ENCODE assay signal across 30 cellular contexts in the genomic region with DNA sequence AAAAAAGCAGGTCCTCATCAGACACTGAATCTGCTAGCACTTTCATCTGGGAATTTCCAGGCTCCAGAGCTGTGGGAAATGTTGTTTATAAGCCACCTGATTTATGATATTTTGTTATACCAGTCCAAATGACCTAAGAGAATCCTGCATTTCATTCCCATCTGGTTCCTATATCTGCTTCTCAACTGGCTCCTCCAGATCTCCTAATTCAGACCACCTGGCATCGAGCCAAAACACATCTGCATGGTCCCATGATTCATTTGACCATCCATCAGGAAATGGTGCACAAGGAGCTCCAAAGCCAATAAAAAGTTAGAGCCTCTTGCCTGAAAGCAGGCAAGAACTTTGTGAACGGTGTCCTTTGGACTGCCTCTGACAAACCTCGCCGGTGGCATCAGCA.
DNase-seq lines count a peak whose midpoint lies in the region; ATAC-seq, FAIRE-seq and TF ChIP-seq lines count a peak whose summit lies in the region.
"Had no signal": no experiment of that assay in that cellular context is flagged by ENCODE, and none has a peak within 500 bp of the region (broad histone marks: within the 10 kb centered on the region; RNA-seq: fewer than 3 reads in every experiment).

No MANE protein-coding gene starts in this region.

- FAIRE-seq in K562 (lab: Jason Lieb, UNC): no peak
- FAIRE-seq: GM18507, RCC 7860, small intestine had no signal

- CTCF ChIA-PET in K562 (lab: Yijun Ruan, JAX; ENCODE audit: low intra/inter-chr PET ratio): no interaction called here
- CTCF ChIA-PET in activated naive CD4-positive, alpha-beta T cell treated with anti-CD3 and anti-CD28 coated beads for 36 hours (lab: Charles Lee): interaction anchor here (1.0 to 2.0 kb wide), 2 partner anchors 20 to 133 kb away, joined by 4 read pairs; no protein-coding TSS in a partner anchor

- no peak for TF ChIP-seq EP300 in K562 (IDR thresholded peaks at IDR 0.05; ENCODE audit: low read length)

- no peak overlapping the region for H2AFZ ChIP-seq in K562 (ENCODE audit: low read depth, low read length)

- no peak for TF ChIP-seq RAD21 in K562 (CRISPR knock-in tag; conservative IDR thresholded peaks at IDR 0.05 in 1 of 2, IDR thresholded peaks at IDR 0.05 in 1 of 2)

- H3K27me3 Mint-ChIP-seq in activated naive CD4-positive, alpha-beta T cell treated with anti-CD3 and anti-CD28 coated beads for 36 hours (ENCODE audit: low read depth): peaks cover 21% of the 10 kb centered on the region

- BruUV-seq in K562 (replicated peaks; lab: Mats Ljungman, UMichigan): no TSS peak

- no peak overlapping the region for H3K27ac Mint-ChIP-seq in activated naive CD4-positive, alpha-beta T cell treated with anti-CD3 and anti-CD28 coated beads for 36 hours
- H3K27ac Mint-ChIP-seq: activated CD4-positive, alpha-beta T cell treated with anti-CD3 and anti-CD28 coated beads, Interleukin-2, amount 10 ng/mL, durations not matched to agents 7 days and 5 days; activated naive CD8-positive, alpha-beta T cell; activated T-helper 17 cell treated with anti-CD3 and anti-CD28 coated beads, Interleukin-2, amount 50 U/mL, for 72 hours; memory B cell; naive B cell had no signal

- no peaks in the 10 kb centered on the region for H3K36me3 ChIP-seq in K562 (ENCODE audit: control insufficient read depth, insufficient read depth, low read length)
- H3K36me3 ChIP-seq: HAP-1, heart left ventricle had no signal

- H3K4me1 Mint-ChIP-seq in activated naive CD4-positive, alpha-beta T cell treated with anti-CD3 and anti-CD28 coated beads for 36 hours (ENCODE audit: low read depth): peaks cover 2% of the 10 kb centered on the region
- H3K4me1 Mint-ChIP-seq: activated CD4-positive, alpha-beta T cell treated with anti-CD3 and anti-CD28 coated beads, Interleukin-2, amount 10 ng/mL, durations not matched to agents 7 days and 5 days; activated T-helper 17 cell treated with anti-CD3 and anti-CD28 coated beads, Interleukin-2, amount 50 U/mL, for 72 hours; memory B cell; naive B cell had no signal

- no peaks in the 10 kb centered on the region for H3K79me2 ChIP-seq in K562 (ENCODE audit: control insufficient read depth, insufficient read depth, low read length)

- H3K4me3 ChIP-seq in HFF-Myc (replicated peaks; ENCODE audit: low read depth, low read length) (no peak overlapping the region), K562 (no peak overlapping the region)
- H3K4me3 ChIP-seq: HAP-1, heart left ventricle had no signal

- WGBS in K562 (ENCODE audit: insufficient coverage, low coverage, missing lambda C conversion rate): 0% methylated on average over 4 of the region's 4 CpGs

- no peak overlapping the region for H3K4me2 ChIP-seq in K562 (ENCODE audit: insufficient read depth, low read length)

- no peak for TF ChIP-seq CTCF in HFF-Myc (IDR thresholded peaks at IDR 0.05; ENCODE audit: low read depth, low read length, missing control alignments)
- no peak for TF ChIP-seq CTCF in K562 (IDR thresholded peaks at IDR 0.05 in 2 of 3, conservative IDR thresholded peaks at IDR 0.05 in 1 of 3; ENCODE audit: insufficient read depth in 2 of 3, low read depth in 1 of 3, low read length in 3 of 3)

- ATAC-seq in K562: no peak
- ATAC-seq: activated T-helper 17 cell treated with anti-CD3 and anti-CD28 coated beads, Interleukin-2, amount 50 U/mL, for 72 hours; esophagus mucosa; heart left ventricle; left cardiac atrium had no signal

- no peaks in the 10 kb centered on the region for H3K36me3 Mint-ChIP-seq in activated naive CD4-positive, alpha-beta T cell treated with anti-CD3 and anti-CD28 coated beads for 36 hours (ENCODE audit: low read depth)
- H3K36me3 Mint-ChIP-seq: activated naive CD8-positive, alpha-beta T cell; memory B cell; naive B cell had no signal

- no peak overlapping the region for H3K9ac ChIP-seq in K562 (ENCODE audit: insufficient read depth in 1 of 2, low read depth in 2 of 2, low read length in 2 of 2)

- intact Hi-C loops in K562 (cut with micrococcal nuclease): no loop called here
- intact Hi-C loops in activated naive CD4-positive, alpha-beta T cell treated with anti-CD3 and anti-CD28 coated beads for 36 hours (cut with micrococcal nuclease): loop anchor here (10.0 kb wide), 1 partner anchor 484 kb away; no protein-coding TSS in a partner anchor

- no peaks in the 10 kb centered on the region for H3K9me3 Mint-ChIP-seq in activated naive CD4-positive, alpha-beta T cell treated with anti-CD3 and anti-CD28 coated beads for 36 hours
- H3K9me3 Mint-ChIP-seq: activated CD4-positive, alpha-beta T cell treated with anti-CD3 and anti-CD28 coated beads, Interleukin-2, amount 10 ng/mL, durations not matched to agents 7 days and 5 days; activated T-helper 17 cell treated with anti-CD3 and anti-CD28 coated beads, Interleukin-2, amount 50 U/mL, for 72 hours; memory B cell; naive B cell had no signal

- no peak for TF ChIP-seq POLR2A in K562 (conservative IDR thresholded peaks at IDR 0.05)

- H3K9me3 ChIP-seq in K562 (replicated peaks; ENCODE audit: control insufficient read depth, insufficient read depth, low read depth, low read length): no peaks in the 10 kb centered on the region
- H3K9me3 ChIP-seq: HAP-1, heart left ventricle had no signal

- in situ Hi-C loops in K562 (cut with MboI): loop anchor here (25.0 kb wide), 1 partner anchor 822 kb away; no protein-coding TSS in a partner anchor

- H3K4me3 Mint-ChIP-seq in activated naive CD4-positive, alpha-beta T cell treated with anti-CD3 and anti-CD28 coated beads for 36 hours: no peak overlapping the region
- H3K4me3 Mint-ChIP-seq: activated CD4-positive, alpha-beta T cell treated with anti-CD3 and anti-CD28 coated beads, Interleukin-2, amount 10 ng/mL, durations not matched to agents 7 days and 5 days; activated naive CD8-positive, alpha-beta T cell; activated T-helper 17 cell treated with anti-CD3 and anti-CD28 coated beads, Interleukin-2, amount 50 U/mL, for 72 hours; memory B cell; naive B cell had no signal

- DNase-seq in Daoy (ENCODE audit: low read depth) (peak; percentile 51), HFF-Myc (ENCODE audit: extremely low read depth, low read depth) (peak; percentile 99), K562 (ENCODE audit: extremely low read depth in 1 of 4, low spot score in 3 of 4) (no peak), myocyte (ENCODE audit: low read depth) (peak; percentile 43), NCI-H187 treated with DMSO at 0.1 percent for 48 hours (lab: John Stamatoyannopoulos, UW) (no peak)
- DNase-seq in stimulated activated CD4-positive, alpha-beta T cell treated with anti-CD3 and anti-CD28 coated beads, Interleukin-4, amount 100 ng/mL, for 4 hours: no peak
- DNase-seq in activated naive CD4-positive, alpha-beta T cell treated with anti-CD3 and anti-CD28 coated beads for 36 hours: no peak
- DNase-seq: activated CD4-positive, alpha-beta T cell treated with anti-CD3 and anti-CD28 coated beads, Interleukin-2, amount 10 ng/mL, durations not matched to agents 7 days and 5 days; COR-L47; DND-41; effector CD8-positive, alpha-beta T cell; heart left ventricle; Karpas-422; left cardiac atrium; naive B cell; NCI-H1092; NCI-H2029 treated with DMSO at 0.1 percent for 48 hours; NCI-H345; nucleus accumbens; small intestine; stimulated activated CD4-positive, alpha-beta T cell treated with anti-CD3 and anti-CD28 coated beads, Interleukin-2, amount 100 ng/mL, for 48 hours; stimulated activated naive CD4-positive, alpha-beta T cell had no signal

- no peaks in the 10 kb centered on the region for H3K4me1 ChIP-seq in K562 (replicated peaks in 1 of 2; ENCODE audit: control insufficient read depth in 2 of 2, insufficient read depth in 2 of 2, low read length in 2 of 2)
- H3K4me1 ChIP-seq: HAP-1, heart left ventricle had no signal

- H3K9me1 ChIP-seq in K562 (ENCODE audit: control insufficient read depth, insufficient read depth, low read length): no peaks in the 10 kb centered on the region

- H3K27me3 ChIP-seq in K562 (ENCODE audit: control insufficient read depth in 2 of 2, insufficient read depth in 2 of 2, low read length in 2 of 2): no peaks in the 10 kb centered on the region
- H3K27me3 ChIP-seq: heart left ventricle had no signal

- no peaks in the 10 kb centered on the region for H4K20me1 ChIP-seq in K562 (replicated peaks; ENCODE audit: control insufficient read depth, insufficient read depth, low read length)

- POLR2A ChIA-PET in K562 (lab: Yijun Ruan, JAX): interaction anchor here (0.5 kb wide), 1 partner anchor 248 kb away, joined by 3 read pairs; no protein-coding TSS in a partner anchor

- no peak overlapping the region for H3K27ac ChIP-seq in K562 (ENCODE audit: extremely low read depth, low read depth, low read length)
- H3K27ac ChIP-seq: heart left ventricle, VCaP had no signal

TF ChIP-seq in K562, 482 proteins besides CTCF, POLR2A, EP300 and RAD21:
- TF ChIP-seq NFIX (CRISPR knock-in tag; IDR thresholded peaks at IDR 0.05; ENCODE audit: low read depth) (peak; percentile 73), NCOA2 (IDR thresholded peaks at IDR 0.05; ENCODE audit: partially characterized antibody in 2 of 2) (no peak), NFIC (IDR thresholded peaks at IDR 0.05) (peak; percentile 90)

Comparison
In these comparisons a context has a peak if more than half of its experiments do, and no peak if none do; other contexts are left out.
1. DNase-seq: peak in Daoy (single experiment), HFF-Myc (single experiment) and myocyte (single experiment); none in K562 (0 of 4), stimulated activated CD4-positive, alpha-beta T cell treated with anti-CD3 and anti-CD28 coated beads, Interleukin-4, amount 100 ng/mL, for 4 hours (0 of 2), activated naive CD4-positive, alpha-beta T cell treated with anti-CD3 and anti-CD28 coated beads for 36 hours (single experiment) and NCI-H187 treated with DMSO at 0.1 percent for 48 hours (single experiment).